ENCODE assay signal across 12 cellular contexts in genomic region chr5:135890867-135891266, GRCh38. TPM values are rescaled to one million over a fixed set of nuclear protein-coding genes. Genes with fewer than 3 reads are reported as not detected.
DNase-seq lines count a peak whose midpoint lies in the region; ATAC-seq and FAIRE-seq lines count a peak whose summit lies in the region.
"Had no signal": no experiment of that assay in that cellular context is flagged by ENCODE, and none has a peak within 500 bp of the region (broad histone marks: within the 10 kb centered on the region; RNA-seq: fewer than 3 reads in every experiment).

No MANE protein-coding gene starts in this region.

- no peak for FAIRE-seq in urothelium cell line (lab: Jason Lieb, UNC)

- H3K9me3 Mint-ChIP-seq in activated naive CD4-positive, alpha-beta T cell treated with anti-CD3 and anti-CD28 coated beads, Interleukin-2, amount 50 U/mL, for 72 hours, result no peaks in the 10 kb centered on the region
- H3K9me3 Mint-ChIP-seq in stimulated activated effector memory CD8-positive, alpha-beta T cell treated with anti-CD3 and anti-CD28 coated beads, Interleukin-12 subunit alpha, Interleukin-12 subunit beta, amount 100 ng/mL, for 72 hours, result no peaks in the 10 kb centered on the region
- H3K9me3 Mint-ChIP-seq: brain; naive thymus-derived CD4-positive, alpha-beta T cell had no signal

- peak; percentile 88 to 93 for ATAC-seq in activated naive CD4-positive, alpha-beta T cell treated with anti-CD3 and anti-CD28 coated beads, Interleukin-2, amount 50 U/mL, for 72 hours
- ATAC-seq in HG02759 (IDR thresholded peaks at IDR 0.05; ENCODE audit: unreplicated experiment), result peak; percentile 65
- peak; percentile 94 for ATAC-seq in stimulated activated effector memory CD8-positive, alpha-beta T cell treated with anti-CD3 and anti-CD28 coated beads, Interleukin-12 subunit alpha, Interleukin-12 subunit beta, amount 100 ng/mL, for 72 hours
- ATAC-seq: naive thymus-derived CD4-positive, alpha-beta T cell had no signal

- peak; percentile 45 to 70 for DNase-seq in activated naive CD4-positive, alpha-beta T cell treated with anti-CD3 and anti-CD28 coated beads, Interleukin-2, amount 50 U/mL, for 72 hours (ENCODE audit: low spot score in 2 of 2)
- no peak for DNase-seq in activated naive CD4-positive, alpha-beta T cell (lab: John Stamatoyannopoulos, UW)
- DNase-seq in SW480 (ENCODE audit: low spot score) (peak; percentile 47), urothelium cell line (ENCODE audit: low spot score) (no peak), DMS153 treated with DMSO at 0.1 percent for 48 hours (lab: John Stamatoyannopoulos, UW; ENCODE audit: unreplicated experiment) (no peak), SHP77 treated with DMSO at 0.1 percent for 48 hours (lab: John Stamatoyannopoulos, UW) (no peak)
- DNase-seq in stimulated activated effector memory CD8-positive, alpha-beta T cell treated with anti-CD3 and anti-CD28 coated beads, Interleukin-12 subunit alpha, Interleukin-12 subunit beta, amount 100 ng/mL, for 72 hours (ENCODE audit: low spot score in 2 of 2), result peak; percentile 42 to 88
- DNase-seq: head of caudate nucleus, SK-N-SH had no signal

- no peaks in the 10 kb centered on the region for H3K36me3 Mint-ChIP-seq in activated naive CD4-positive, alpha-beta T cell treated with anti-CD3 and anti-CD28 coated beads, Interleukin-2, amount 50 U/mL, for 72 hours
- H3K36me3 Mint-ChIP-seq in stimulated activated effector memory CD8-positive, alpha-beta T cell treated with anti-CD3 and anti-CD28 coated beads, Interleukin-12 subunit alpha, Interleukin-12 subunit beta, amount 100 ng/mL, for 72 hours, result peaks cover 7% of the 10 kb centered on the region
- H3K36me3 Mint-ChIP-seq: brain; naive thymus-derived CD4-positive, alpha-beta T cell had no signal

- no peak overlapping the region for H3K27ac Mint-ChIP-seq in activated naive CD4-positive, alpha-beta T cell treated with anti-CD3 and anti-CD28 coated beads, Interleukin-2, amount 50 U/mL, for 72 hours
- H3K27ac Mint-ChIP-seq in stimulated activated effector memory CD8-positive, alpha-beta T cell treated with anti-CD3 and anti-CD28 coated beads, Interleukin-12 subunit alpha, Interleukin-12 subunit beta, amount 100 ng/mL, for 72 hours, result peak overlapping the region; percentile 67
- H3K27ac Mint-ChIP-seq: naive thymus-derived CD4-positive, alpha-beta T cell had no signal

- H3K4me3 Mint-ChIP-seq in stimulated activated effector memory CD8-positive, alpha-beta T cell treated with anti-CD3 and anti-CD28 coated beads, Interleukin-12 subunit alpha, Interleukin-12 subunit beta, amount 100 ng/mL, for 72 hours, result no peak overlapping the region
- H3K4me3 Mint-ChIP-seq: naive thymus-derived CD4-positive, alpha-beta T cell had no signal

- peaks cover 33% of the 10 kb centered on the region for H3K4me1 Mint-ChIP-seq in stimulated activated effector memory CD8-positive, alpha-beta T cell treated with anti-CD3 and anti-CD28 coated beads, Interleukin-12 subunit alpha, Interleukin-12 subunit beta, amount 100 ng/mL, for 72 hours

RNA-seq across cellular contexts. Expression of gene IL9, which starts 4.8 kb away (rescaled TPM):
- under 1 TPM; 0.43 to 0.93 TPM for total RNA-seq in activated naive CD4-positive, alpha-beta T cell treated with anti-CD3 and anti-CD28 coated beads, Interleukin-2, amount 50 U/mL, for 72 hours

RNA-seq across cellular contexts. Expression of gene SLC25A48, which starts 56.4 kb away (rescaled TPM):
- not detected for total RNA-seq in activated naive CD4-positive, alpha-beta T cell treated with anti-CD3 and anti-CD28 coated beads, Interleukin-2, amount 50 U/mL, for 72 hours
- total RNA-seq: naive thymus-derived CD4-positive, alpha-beta T cell had no signal

Comparison
In these comparisons a context has a peak if more than half of its experiments do, and no peak if none do; other contexts are left out.
1. DNase-seq: peak in activated naive CD4-positive, alpha-beta T cell treated with anti-CD3 and anti-CD28 coated beads, Interleukin-2, amount 50 U/mL, for 72 hours (2 of 2), SW480 (single experiment) and stimulated activated effector memory CD8-positive, alpha-beta T cell treated with anti-CD3 and anti-CD28 coated beads, Interleukin-12 subunit alpha, Interleukin-12 subunit beta, amount 100 ng/mL, for 72 hours (2 of 2); none in activated naive CD4-positive, alpha-beta T cell (0 of 4), urothelium cell line (single experiment), DMS153 treated with DMSO at 0.1 percent for 48 hours (single experiment) and SHP77 treated with DMSO at 0.1 percent for 48 hours (single experiment).
2. Peak in every context shown above with its lines, with median percentiles within 50 percentile points of each other: ATAC-seq.